24 cellular contexts compared by ENCODE assay signal in genomic region chr7:139066315-139066714, GRCh38.
A peak's percentile ranks its signal among the peaks of the same experiment; 100 is the strongest.
DNase-seq lines count a peak whose midpoint lies in the region; ATAC-seq and TF ChIP-seq lines count a peak whose summit lies in the region.
"Had no signal": no experiment of that assay in that cellular context is flagged by ENCODE, and none has a peak within 500 bp of the region (broad histone marks: within the 10 kb centered on the region; RNA-seq: fewer than 3 reads in every experiment).

No MANE protein-coding gene starts in this region.

- no peaks in the 10 kb centered on the region for H3K27me3 Mint-ChIP-seq in activated naive CD4-positive, alpha-beta T cell treated with anti-CD3 and anti-CD28 coated beads, Interleukin-2, amount 50 U/mL, for 24 hours
- H3K27me3 Mint-ChIP-seq in effector memory CD8-positive, alpha-beta T cell, result no peaks in the 10 kb centered on the region

- peak overlapping the region; percentile 63 for H3K27ac ChIP-seq in VCaP
- H3K27ac ChIP-seq: PC-9, sigmoid colon, stomach, tibial artery had no signal

- H3K27ac Mint-ChIP-seq in activated naive CD4-positive, alpha-beta T cell treated with anti-CD3 and anti-CD28 coated beads, Interleukin-2, amount 50 U/mL, for 24 hours, result peak overlapping the region; percentile 84
- peak overlapping the region; percentile 74 to 93 for H3K27ac Mint-ChIP-seq in effector memory CD8-positive, alpha-beta T cell
- peak overlapping the region; percentile 83 for H3K27ac Mint-ChIP-seq in stimulated activated effector memory CD8-positive, alpha-beta T cell treated with anti-CD3 and anti-CD28 coated beads, Interleukin-12 subunit alpha, Interleukin-12 subunit beta, amount 100 ng/mL, for 72 hours
- H3K27ac Mint-ChIP-seq: mesothelial cell of epicardium had no signal

- DNase-seq in activated naive CD4-positive, alpha-beta T cell treated with Interleukin-2 at 50 U/mL for 16 hours, result no peak
- no peak for DNase-seq in effector memory CD8-positive, alpha-beta T cell
- DNase-seq in stimulated activated effector memory CD8-positive, alpha-beta T cell treated with anti-CD3 and anti-CD28 coated beads, Interleukin-12 subunit alpha, Interleukin-12 subunit beta, amount 100 ng/mL, for 72 hours (ENCODE audit: low spot score in 2 of 2), result no peak
- DNase-seq in Kasumi-1 (lab: John Stamatoyannopoulos, UW), result no peak
- DNase-seq: activated CD4-positive, alpha-beta T cell treated with anti-CD3 and anti-CD28 coated beads for 4 hours; C1 segment of cervical spinal cord; EL; erythroblast; heart left ventricle; left colon; NCI-H1694; NCI-H510A treated with DMSO at 0.1 percent for 48 hours; PC-9; posterior cingulate gyrus; SHP77 treated with DMSO at 0.1 percent for 48 hours; sigmoid colon; stomach; SW 1271; tibial artery had no signal

- H3K4me3 Mint-ChIP-seq in activated naive CD4-positive, alpha-beta T cell treated with anti-CD3 and anti-CD28 coated beads, Interleukin-2, amount 50 U/mL, for 24 hours, result no peak overlapping the region
- H3K4me3 Mint-ChIP-seq in effector memory CD8-positive, alpha-beta T cell, result peak overlapping the region in 1 of 2 donors; percentile 3
- H3K4me3 Mint-ChIP-seq in stimulated activated effector memory CD8-positive, alpha-beta T cell treated with anti-CD3 and anti-CD28 coated beads, Interleukin-12 subunit alpha, Interleukin-12 subunit beta, amount 100 ng/mL, for 72 hours, result no peak overlapping the region
- H3K4me3 Mint-ChIP-seq: mesothelial cell of epicardium, neural crest cell had no signal

- H3K9me3 Mint-ChIP-seq in activated naive CD4-positive, alpha-beta T cell treated with anti-CD3 and anti-CD28 coated beads, Interleukin-2, amount 50 U/mL, for 24 hours, result no peaks in the 10 kb centered on the region
- H3K9me3 Mint-ChIP-seq in effector memory CD8-positive, alpha-beta T cell, result no peaks in the 10 kb centered on the region
- no peaks in the 10 kb centered on the region for H3K9me3 Mint-ChIP-seq in stimulated activated effector memory CD8-positive, alpha-beta T cell treated with anti-CD3 and anti-CD28 coated beads, Interleukin-12 subunit alpha, Interleukin-12 subunit beta, amount 100 ng/mL, for 72 hours
- H3K9me3 Mint-ChIP-seq: neural crest cell had no signal

- TF ChIP-seq CTCF in VCaP (conservative IDR thresholded peaks at IDR 0.05), result no peak

- peaks cover 17% of the 10 kb centered on the region for H3K36me3 Mint-ChIP-seq in activated naive CD4-positive, alpha-beta T cell treated with anti-CD3 and anti-CD28 coated beads, Interleukin-2, amount 50 U/mL, for 24 hours
- H3K36me3 Mint-ChIP-seq in effector memory CD8-positive, alpha-beta T cell (ENCODE audit: insufficient read depth), result peaks cover 99% of the 10 kb centered on the region
- peaks cover 100% of the 10 kb centered on the region for H3K36me3 Mint-ChIP-seq in stimulated activated effector memory CD8-positive, alpha-beta T cell treated with anti-CD3 and anti-CD28 coated beads, Interleukin-12 subunit alpha, Interleukin-12 subunit beta, amount 100 ng/mL, for 72 hours

- no peak for ATAC-seq in effector memory CD8-positive, alpha-beta T cell (replicated peaks)
- no peak for ATAC-seq in stimulated activated effector memory CD8-positive, alpha-beta T cell treated with anti-CD3 and anti-CD28 coated beads, Interleukin-12 subunit alpha, Interleukin-12 subunit beta, amount 100 ng/mL, for 72 hours
- no peak for ATAC-seq in GM18498 (IDR thresholded peaks at IDR 0.05; ENCODE audit: unreplicated experiment)
- ATAC-seq: heart left ventricle, left colon had no signal

- peaks cover 72% of the 10 kb centered on the region for H3K4me1 Mint-ChIP-seq in activated naive CD4-positive, alpha-beta T cell treated with anti-CD3 and anti-CD28 coated beads, Interleukin-2, amount 50 U/mL, for 24 hours
- peaks cover 44 to 54% of the 10 kb centered on the region in 2 donors for H3K4me1 Mint-ChIP-seq in effector memory CD8-positive, alpha-beta T cell (ENCODE audit: low read depth in 2 of 2)
- peaks cover 45% of the 10 kb centered on the region for H3K4me1 Mint-ChIP-seq in stimulated activated effector memory CD8-positive, alpha-beta T cell treated with anti-CD3 and anti-CD28 coated beads, Interleukin-12 subunit alpha, Interleukin-12 subunit beta, amount 100 ng/mL, for 72 hours
- H3K4me1 Mint-ChIP-seq: mesothelial cell of epicardium, neural crest cell had no signal
